ENCODE assay signal across 8 cellular contexts in genomic region chr3:141739731-141740130, GRCh38. TPM values are rescaled to one million over a fixed set of nuclear protein-coding genes. Genes with fewer than 3 reads are reported as not detected.
DNase-seq lines count a peak whose midpoint lies in the region; ATAC-seq, FAIRE-seq and TF ChIP-seq lines count a peak whose summit lies in the region.

No MANE protein-coding gene starts in this region.

- H3K9me3 ChIP-seq in DND-41 (ENCODE audit: insufficient read depth, low read length, severe bottlenecking) (no peaks in the 10 kb centered on the region), PC-3 (ENCODE audit: low read length) (no peaks in the 10 kb centered on the region), endothelial cell of umbilical vein (replicated peaks; ENCODE audit: control insufficient read depth, insufficient read depth, low read length) (no peaks in the 10 kb centered on the region), prostate gland (no peaks in the 10 kb centered on the region)

- H3K4me1 ChIP-seq in DND-41 (ENCODE audit: insufficient read depth, low read length) (peaks cover 30% of the 10 kb centered on the region), PC-3 (ENCODE audit: insufficient read depth, low read length) (peaks cover 19% of the 10 kb centered on the region), endothelial cell of umbilical vein (ENCODE audit: control insufficient read depth, extremely low read depth, insufficient read depth, low read length) (peaks cover 19% of the 10 kb centered on the region), prostate gland (replicated peaks) (no peaks in the 10 kb centered on the region)

- H3K9ac ChIP-seq in DND-41 (ENCODE audit: low read depth, low read length) (peak overlapping the region; percentile 89), PC-3 (ENCODE audit: low read length) (peak overlapping the region; percentile 96), endothelial cell of umbilical vein (replicated peaks; ENCODE audit: extremely low read depth, insufficient read depth, low read length) (peak overlapping the region; percentile 82)

- no peaks in the 10 kb centered on the region for H3K27me3 ChIP-seq in DND-41 (ENCODE audit: insufficient read depth, low read length, poor library complexity)
- H3K27me3 ChIP-seq in PC-3 (ENCODE audit: low read length): no peaks in the 10 kb centered on the region
- no peaks in the 10 kb centered on the region for H3K27me3 ChIP-seq in endothelial cell of umbilical vein (ENCODE audit: control insufficient read depth in 2 of 2, insufficient read depth in 2 of 2, low read length in 2 of 2)
- H3K27me3 ChIP-seq in prostate gland (replicated peaks; ENCODE audit: insufficient read depth): no peaks in the 10 kb centered on the region

- H3K4me2 ChIP-seq in DND-41 (ENCODE audit: insufficient read depth, low read length) (peak overlapping the region; percentile 75), PC-3 (ENCODE audit: low read length) (peak overlapping the region; percentile 96), endothelial cell of umbilical vein (ENCODE audit: insufficient read depth, low read length) (peak overlapping the region; percentile 81)

- DNase-seq in DND-41 (no peak), PC-3 (no peak), endothelial cell of umbilical vein (ENCODE audit: low read depth, low spot score) (no peak), prostate gland (ENCODE audit: low spot score) (no peak), T1000 (lab: John Stamatoyannopoulos, UW) (no peak), NCI-H446 (lab: John Stamatoyannopoulos, UW) (no peak), dedifferentiated amniotic fluid mesenchymal stem cell (ENCODE audit: extremely low spot score) (no peak), MV-4-11 (lab: John Stamatoyannopoulos, UW) (no peak)

- peak overlapping the region; percentile 90 for H3K27ac ChIP-seq in DND-41 (ENCODE audit: low read length)
- H3K27ac ChIP-seq in PC-3 (ENCODE audit: low read length): no peak overlapping the region
- H3K27ac ChIP-seq in endothelial cell of umbilical vein (ENCODE audit: insufficient read depth, low read depth, low read length): peak overlapping the region; percentile 72
- peak overlapping the region; percentile 91 to 96 for H3K27ac ChIP-seq in prostate gland

- dilution Hi-C loops in endothelial cell of umbilical vein (cut with MboI; ENCODE audit: extremely low pct_ligation_motif_present, low sequenced_read_pairs): no loop called here

- peaks cover 40% of the 10 kb centered on the region for H3K36me3 ChIP-seq in DND-41 (ENCODE audit: insufficient read depth, low read length)
- peaks cover 10% of the 10 kb centered on the region for H3K36me3 ChIP-seq in PC-3 (ENCODE audit: low read depth, low read length)
- H3K36me3 ChIP-seq in endothelial cell of umbilical vein (ENCODE audit: control insufficient read depth in 2 of 2, extremely low read depth in 1 of 2, insufficient read depth in 2 of 2, low read length in 2 of 2): peaks cover 0 to 11% of the 10 kb centered on the region in 2 experiments
- H3K36me3 ChIP-seq in prostate gland: no peaks in the 10 kb centered on the region

- FAIRE-seq in endothelial cell of umbilical vein (lab: Jason Lieb, UNC): peak; percentile 55

- POLR2A ChIA-PET in PC-3 (lab: Charles Lee; ENCODE audit: unreplicated experiment): no interaction called here
- POLR2A ChIA-PET in endothelial cell of umbilical vein (lab: Charles Lee): interaction anchor here (0.7 to 1.2 kb wide), 2 partner anchors 25 to 58 kb away, joined by 3 read pairs; no protein-coding TSS in a partner anchor

- H3K4me3 ChIP-seq in DND-41 (ENCODE audit: low read depth in 1 of 2, low read length in 2 of 2): peak overlapping the region; percentile 80 to 82; a peak in 3 of 4 replicates
- peak overlapping the region; percentile 95 for H3K4me3 ChIP-seq in PC-3 (ENCODE audit: low read length)
- H3K4me3 ChIP-seq in endothelial cell of umbilical vein (replicated peaks in 1 of 3; ENCODE audit: insufficient read depth in 1 of 3, low read depth in 1 of 3, low read length in 3 of 3): peak overlapping the region in 2 of 3 experiments; percentile 85 to 96
- H3K4me3 ChIP-seq in prostate gland: peak overlapping the region in 1 of 2 donors; percentile 69

- H4K20me1 ChIP-seq in DND-41 (ENCODE audit: insufficient read depth, low read length) (peaks cover 17% of the 10 kb centered on the region; the same call in 1 of the 2 replicates), PC-3 (ENCODE audit: low read length) (peaks cover 5% of the 10 kb centered on the region; the same call in 1 of the 2 replicates), endothelial cell of umbilical vein (replicated peaks; ENCODE audit: control insufficient read depth, extremely low read depth, insufficient read depth, low read length) (peaks cover 9% of the 10 kb centered on the region)

- TF ChIP-seq CTCF in DND-41 (IDR thresholded peaks at IDR 0.05; ENCODE audit: borderline replicate concordance, extremely low read depth, low read length, poor library complexity, severe bottlenecking) (no peak), PC-3 (conservative IDR thresholded peaks at IDR 0.05; ENCODE audit: low read depth, low read length) (no peak), endothelial cell of umbilical vein (IDR thresholded peaks at IDR 0.05; ENCODE audit: extremely low read depth in 1 of 2, insufficient read depth in 1 of 2, low read depth in 1 of 2, low read length in 2 of 2) (no peak), prostate gland (IDR thresholded peaks at IDR 0.05) (no peak)

- H2AFZ ChIP-seq in DND-41 (ENCODE audit: low read depth, low read length) (no peak overlapping the region), PC-3 (ENCODE audit: low read length) (no peak overlapping the region), endothelial cell of umbilical vein (ENCODE audit: low read depth, low read length) (no peak overlapping the region)

- no peak for ATAC-seq in DND-41 (ENCODE audit: insufficient read depth, low read depth)
- no peak for ATAC-seq in PC-3

- BruUV-seq in PC-3 (replicated peaks; lab: Mats Ljungman, UMichigan) (no TSS peak), endothelial cell of umbilical vein (replicated peaks; lab: Mats Ljungman, UMichigan) (no TSS peak)

- 61% methylated on average over 2 of the region's 2 CpGs for WGBS in prostate gland

- H3K9me2 ChIP-seq in PC-3 (replicated peaks; ENCODE audit: low read length): no peaks in the 10 kb centered on the region

- no peaks in the 10 kb centered on the region for H3F3A ChIP-seq in PC-3 (ENCODE audit: low read length, unreplicated experiment)

- intact Hi-C loops in PC-3 (cut with micrococcal nuclease): loop anchor here (2.0 kb wide), 2 partner anchors 259 to 429 kb away; no protein-coding TSS in a partner anchor
- intact Hi-C loops in endothelial cell of umbilical vein (cut with micrococcal nuclease): loop anchor here (2.0 to 5.0 kb wide), 3 partner anchors 259 to 538 kb away; no protein-coding TSS in a partner anchor
- intact Hi-C loops in prostate gland (cut with DNase I): loop anchor here (2.0 to 5.0 kb wide), 3 partner anchors 82 to 253 kb away; partner anchors contain the start of gene RASA2

- peaks cover 65% of the 10 kb centered on the region for H3K79me2 ChIP-seq in DND-41 (ENCODE audit: insufficient read depth, low read length)
- H3K79me2 ChIP-seq in PC-3 (ENCODE audit: low read length): peaks cover 66% of the 10 kb centered on the region
- peaks cover 55% of the 10 kb centered on the region for H3K79me2 ChIP-seq in endothelial cell of umbilical vein (ENCODE audit: control insufficient read depth, insufficient read depth, low read length)

- CTCF ChIA-PET in PC-3 (lab: Charles Lee): no interaction called here
- CTCF ChIA-PET in endothelial cell of umbilical vein (lab: Charles Lee): interaction anchor here (0.6 to 5.0 kb wide), 6 partner anchors 11 to 174 kb away, joined by 3 to 48 read pairs (median 3); partner anchors contain the start of gene ATP1B3

- H3K9me1 ChIP-seq in endothelial cell of umbilical vein (replicated peaks; ENCODE audit: control insufficient read depth, extremely low read depth, insufficient read depth, low read length): no peaks in the 10 kb centered on the region

- TF ChIP-seq POLR2A in endothelial cell of umbilical vein (IDR thresholded peaks at IDR 0.05; ENCODE audit: low read depth, low read length) (no peak), prostate gland (IDR thresholded peaks at IDR 0.05) (no peak)

TF ChIP-seq in endothelial cell of umbilical vein, 7 proteins besides CTCF, POLR2A, EP300 and RAD21 (continues in another document):
- TF ChIP-seq FOS (IDR thresholded peaks at IDR 0.05; ENCODE audit: borderline replicate concordance, insufficient read depth, low read length): no peak
- TF ChIP-seq MAX (IDR thresholded peaks at IDR 0.05; ENCODE audit: insufficient read depth, insufficient read length): no peak
- no peak for TF ChIP-seq POLR2AphosphoS5 (IDR thresholded peaks at IDR 0.05; ENCODE audit: insufficient read depth, low read depth, low read length)
- no peak for TF ChIP-seq EZH2 (IDR thresholded peaks at IDR 0.05; ENCODE audit: borderline replicate concordance, low read depth, low read length, severe bottlenecking)
- TF ChIP-seq JUN (IDR thresholded peaks at IDR 0.05; ENCODE audit: borderline replicate concordance, insufficient read depth, insufficient read length, low read depth): no peak

RNA-seq across cellular contexts. Expression of gene RNF7, which starts 1.6 kb away (rescaled TPM):
- total RNA-seq in PC-3 (2014; rRNA removed): 42.3 and 42.9 TPM in 2 replicates
- total RNA-seq in endothelial cell of umbilical vein: 121 and 136 TPM in 2 replicates
- polyA plus RNA-seq in endothelial cell of umbilical vein: 89.5 and 120 TPM in 2 replicates
- polyA plus RNA-seq in endothelial cell of umbilical vein (2011; cell fraction: cytosol; rRNA removed): 143 and 148 TPM in 2 replicates
- polyA plus RNA-seq in endothelial cell of umbilical vein (2011; cell fraction: nucleus; rRNA removed): 34.5 and 41.4 TPM in 2 replicates
- polyA plus RNA-seq in endothelial cell of umbilical vein (2012): 90.3 and 101 TPM in 2 replicates
- polyA minus RNA-seq in endothelial cell of umbilical vein: 23.6 and 29.2 TPM in 2 replicates
- 18.6 TPM for polyA minus RNA-seq in endothelial cell of umbilical vein (2011; cell fraction: cytosol; rRNA and poly(A)+ RNA removed)
- 13.6 and 13.8 TPM in 2 replicates for polyA minus RNA-seq in endothelial cell of umbilical vein (2011; cell fraction: nucleus; rRNA and poly(A)+ RNA removed)
- 10 to 100 TPM; 68.5 to 92.4 TPM for total RNA-seq in prostate gland

RNA-seq across cellular contexts. Expression of gene GRK7, which starts 23.5 kb away (rescaled TPM):
- total RNA-seq in PC-3 (2014; rRNA removed) (0.12 TPM in 1 of 2 replicates, not detected in the other), endothelial cell of umbilical vein (not detected in 2 replicates), prostate gland (under 1 TPM in 1 of 2 donors, not detected in 1; 0.17 TPM)
- polyA plus RNA-seq in endothelial cell of umbilical vein: not detected in 2 replicates
- not detected in 2 replicates for polyA plus RNA-seq in endothelial cell of umbilical vein (2011; cell fraction: cytosol; rRNA removed)
- not detected in 2 replicates for polyA plus RNA-seq in endothelial cell of umbilical vein (2011; cell fraction: nucleus; rRNA removed)
- polyA plus RNA-seq in endothelial cell of umbilical vein (2012): not detected in 2 replicates
- polyA minus RNA-seq in endothelial cell of umbilical vein: not detected in 2 replicates
- polyA minus RNA-seq in endothelial cell of umbilical vein (2011; cell fraction: cytosol; rRNA and poly(A)+ RNA removed): not detected
- not detected in 2 replicates for polyA minus RNA-seq in endothelial cell of umbilical vein (2011; cell fraction: nucleus; rRNA and poly(A)+ RNA removed)
